9 cellular contexts compared by ENCODE assay signal in the genomic region with DNA sequence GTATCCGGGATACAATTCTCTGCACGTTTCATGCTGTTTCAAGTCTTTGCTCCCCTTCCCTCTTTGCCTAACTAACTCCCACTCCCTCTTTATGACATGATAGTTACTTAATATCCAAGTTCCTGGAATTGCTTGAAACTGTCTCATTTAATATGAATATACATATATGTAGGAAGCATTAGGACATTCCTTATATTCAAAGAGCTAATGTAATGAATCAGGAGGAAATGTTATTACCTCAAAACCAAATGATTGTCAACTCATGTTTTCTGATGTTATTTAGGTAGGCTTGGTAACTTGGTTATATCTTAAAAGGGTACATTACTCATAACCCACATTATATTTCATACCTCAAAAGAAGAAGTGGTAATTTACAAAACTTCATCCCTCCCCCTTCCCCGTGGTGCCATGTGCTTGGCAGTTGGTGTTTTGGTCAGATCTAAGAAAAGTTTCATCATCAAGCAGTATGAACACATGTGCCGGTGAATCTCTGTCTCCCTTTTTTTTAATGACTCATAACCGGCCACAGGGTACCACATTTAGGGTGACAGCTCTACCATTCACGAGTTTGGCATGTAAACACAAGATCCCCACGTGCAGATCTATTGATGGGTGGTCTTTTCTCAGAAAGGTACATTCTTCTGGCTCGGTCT. TPM values are rescaled to one million over a fixed set of nuclear protein-coding genes. Genes with fewer than 3 reads are reported as not detected.
DNase-seq lines count a peak whose midpoint lies in the region; ATAC-seq and TF ChIP-seq lines count a peak whose summit lies in the region.
"Had no signal": no experiment of that assay in that cellular context is flagged by ENCODE, and none has a peak within 500 bp of the region (broad histone marks: within the 10 kb centered on the region; RNA-seq: fewer than 3 reads in every experiment).

No MANE protein-coding gene starts in this region.

- no peak overlapping the region for H2AFZ ChIP-seq in trophoblast cell (ENCODE audit: insufficient read depth, low read length, poor library complexity)

- no peak for TF ChIP-seq CTCF in GM13977 (IDR thresholded peaks at IDR 0.05; ENCODE audit: extremely low read depth, insufficient read depth, missing control alignments)
- TF ChIP-seq CTCF in spleen (IDR thresholded peaks at IDR 0.05 in 8 of 11, conservative IDR thresholded peaks at IDR 0.05 in 3 of 11), result no peak

- H3K27me3 Mint-ChIP-seq in activated T-helper 17 cell treated with anti-CD3 and anti-CD28 coated beads, Interleukin-2, amount 50 U/mL, for 72 hours, result no peaks in the 10 kb centered on the region

- no peak overlapping the region for H3K14ac ChIP-seq in trophoblast cell (ENCODE audit: low read length)

- H3K27ac Mint-ChIP-seq in activated T-helper 17 cell treated with anti-CD3 and anti-CD28 coated beads, Interleukin-2, amount 50 U/mL, for 72 hours, result peak overlapping the region; percentile 15

- H3K27ac ChIP-seq in trophoblast cell (ENCODE audit: low read depth, low read length) (no peak overlapping the region), spleen (peak overlapping the region in 4 of 8 donors; percentile 16 to 70 (median 52))
- H3K27ac ChIP-seq: pancreas had no signal

- H3K27me3 ChIP-seq in trophoblast cell (ENCODE audit: insufficient read depth, low read length) (no peaks in the 10 kb centered on the region), spleen (replicated peaks in 1 of 7) (no peaks in the 10 kb centered on the region)
- H3K27me3 ChIP-seq: pancreas had no signal

- no peak overlapping the region for H2BK12ac ChIP-seq in trophoblast cell (ENCODE audit: low read length)

- H4K91ac ChIP-seq in trophoblast cell (ENCODE audit: low read depth, low read length), result no peak overlapping the region

- no peaks in the 10 kb centered on the region for H3K36me3 Mint-ChIP-seq in activated T-helper 17 cell treated with anti-CD3 and anti-CD28 coated beads, Interleukin-2, amount 50 U/mL, for 72 hours (ENCODE audit: low read depth)

- no peak overlapping the region for H4K8ac ChIP-seq in trophoblast cell (ENCODE audit: low read depth, low read length)

- no peak overlapping the region for H2BK120ac ChIP-seq in trophoblast cell (ENCODE audit: insufficient read depth, low read length, poor library complexity)

- H3K9ac ChIP-seq in trophoblast cell (ENCODE audit: low read length), result no peak overlapping the region

- peak overlapping the region; percentile 55 for H3K4me3 Mint-ChIP-seq in activated T-helper 17 cell treated with anti-CD3 and anti-CD28 coated beads, Interleukin-2, amount 50 U/mL, for 72 hours

- H3K4me1 ChIP-seq in trophoblast cell (ENCODE audit: control insufficient read depth in 1 of 2, insufficient read depth in 2 of 2, low read length in 2 of 2) (no peaks in the 10 kb centered on the region), spleen (peaks cover 0 to 25% (median 0%) of the 10 kb centered on the region in 6 donors)
- H3K4me1 ChIP-seq: pancreas had no signal

- H3K79me1 ChIP-seq in trophoblast cell (ENCODE audit: low read length), result no peaks in the 10 kb centered on the region

- no peak overlapping the region for H3K4ac ChIP-seq in trophoblast cell (ENCODE audit: low read depth, low read length)

- H3K18ac ChIP-seq in trophoblast cell (ENCODE audit: low read length), result no peak overlapping the region

- H2AK5ac ChIP-seq in trophoblast cell (ENCODE audit: low read length), result no peak overlapping the region

- no peak overlapping the region for H3K4me2 ChIP-seq in trophoblast cell (ENCODE audit: low read length)

- TF ChIP-seq POLR2A in spleen (IDR thresholded peaks at IDR 0.05), result no peak

- in situ Hi-C loops in GM13977 (cut with MboI; ENCODE audit: low pct_unique_long_range_greater_than_20kb, low sequenced_read_pairs, unreplicated experiment), result loop anchor here (25.0 kb wide), 1 partner anchor 316 kb away; a partner anchor contains a TSS

- peak; percentile 76 for DNase-seq in GM13977 (ENCODE audit: low spot score)
- DNase-seq in NOMO-1 (lab: John Stamatoyannopoulos, UW; ENCODE audit: unreplicated experiment in 2 of 2), result peak; percentile 94 to 99
- DNase-seq in trophoblast cell, result peak; percentile 37 to 50
- no peak for DNase-seq in spleen
- no peak for DNase-seq in anterior cingulate cortex (lab: John Stamatoyannopoulos, UW)
- DNase-seq in NCI-H774 (lab: John Stamatoyannopoulos, UW), result no peak
- DNase-seq: pancreas had no signal

- no peak overlapping the region for H3K4me3 ChIP-seq in trophoblast cell (ENCODE audit: low read depth, low read length)
- H3K4me3 ChIP-seq in spleen, result peak overlapping the region in 3 of 8 donors; percentile 12 to 50 (median 22)
- H3K4me3 ChIP-seq: pancreas had no signal

- H3K4me1 Mint-ChIP-seq in activated T-helper 17 cell treated with anti-CD3 and anti-CD28 coated beads, Interleukin-2, amount 50 U/mL, for 72 hours, result peaks cover 8% of the 10 kb centered on the region

- H3K9me3 Mint-ChIP-seq in activated T-helper 17 cell treated with anti-CD3 and anti-CD28 coated beads, Interleukin-2, amount 50 U/mL, for 72 hours, result no peaks in the 10 kb centered on the region

- no peak overlapping the region for H3K23ac ChIP-seq in trophoblast cell (ENCODE audit: low read length)

- H2BK5ac ChIP-seq in trophoblast cell (ENCODE audit: low read depth, low read length, poor library complexity), result no peak overlapping the region

- no peaks in the 10 kb centered on the region for H3K9me3 ChIP-seq in trophoblast cell (ENCODE audit: insufficient read depth, low read depth, low read length)
- no peaks in the 10 kb centered on the region for H3K9me3 ChIP-seq in spleen
- H3K9me3 ChIP-seq: pancreas had no signal

- H3K36me3 ChIP-seq in trophoblast cell (ENCODE audit: control insufficient read depth in 1 of 2, insufficient read depth in 2 of 2, low read length in 2 of 2) (no peaks in the 10 kb centered on the region), spleen (no peaks in the 10 kb centered on the region)
- H3K36me3 ChIP-seq: pancreas had no signal

- intact Hi-C loops in spleen (cut with DNase I; ENCODE audit: low total_unique reads), result no loop called here

- no peaks in the 10 kb centered on the region for H3K79me2 ChIP-seq in trophoblast cell (ENCODE audit: control insufficient read depth, insufficient read depth, low read length, poor library complexity)

- no peak overlapping the region for H4K12ac ChIP-seq in trophoblast cell (ENCODE audit: low read depth, low read length)

- peak; percentile 59 for ATAC-seq in HG02588 (IDR thresholded peaks at IDR 0.05; ENCODE audit: unreplicated experiment)
- ATAC-seq in activated T-helper 17 cell treated with anti-CD3 and anti-CD28 coated beads, Interleukin-2, amount 50 U/mL, for 72 hours (replicated peaks), result peak; percentile 98

- no CpG with 5 or more reads among the region's 8 CpGs for WGBS in trophoblast cell (ENCODE audit: extremely low coverage, insufficient coverage, insufficient read length)
- 24 to 41% (median 35%) methylated on average over 8 of the region's 8 CpGs for WGBS in spleen, 5 donors

RNA-seq across cellular contexts. Expression of a gene that starts 56.5 kb away (rescaled TPM):
- total RNA-seq in activated T-helper 17 cell treated with anti-CD3 and anti-CD28 coated beads, Interleukin-2, amount 50 U/mL, for 72 hours, result not detected
- polyA plus RNA-seq in trophoblast cell (2013), result 0.42 and 0.55 TPM in 2 replicates
- total RNA-seq in spleen, result 10 to 100 TPM in 6 of 7 donors, 1 to 10 TPM in 1; 9.9 to 43.0 (median 20.7) TPM
- 1 to 10 TPM in 2 of 3 donors, under 1 TPM in 1; 0.53 to 1.8 (median 1.0) TPM for polyA plus RNA-seq in spleen

Comparison
In these comparisons a context has a peak if more than half of its experiments do, and no peak if none do; other contexts are left out.
1. DNase-seq: peak in GM13977 (single experiment), NOMO-1 (2 of 2) and trophoblast cell (2 of 2); none in spleen (single experiment), anterior cingulate cortex (0 of 58) and NCI-H774 (single experiment).
2. RNA of a gene that starts 56.5 kb away (total RNA-seq): 9.9 to 43.0 TPM in spleen; not detected in activated T-helper 17 cell treated with anti-CD3 and anti-CD28 coated beads, Interleukin-2, amount 50 U/mL, for 72 hours; every median in the first group is over 10 times any median in the second.